11 cellular contexts compared by ENCODE assay signal in genomic region chr20:48686238-48687096, GRCh38.
A peak's percentile ranks its signal among the peaks of the same experiment; 100 is the strongest.
DNase-seq lines count a peak whose midpoint lies in the region; ATAC-seq and TF ChIP-seq lines count a peak whose summit lies in the region.
"Had no signal": no experiment of that assay in that cellular context is flagged by ENCODE, and none has a peak within 500 bp of the region (broad histone marks: within the 10 kb centered on the region; RNA-seq: fewer than 3 reads in every experiment).

No MANE protein-coding gene starts in this region.

- peaks cover 0 to 13% of the 10 kb centered on the region in 2 donors for H3K27me3 Mint-ChIP-seq in CD8-positive, alpha-beta memory T cell
- no peaks in the 10 kb centered on the region for H3K27me3 Mint-ChIP-seq in endodermal cell (ENCODE audit: insufficient read depth)
- H3K27me3 Mint-ChIP-seq in neural crest cell (ENCODE audit: low read depth) = no peaks in the 10 kb centered on the region

- H3K27ac ChIP-seq in CD8-positive, alpha-beta memory T cell (ENCODE audit: low read depth, low read length) = no peak overlapping the region
- H3K27ac ChIP-seq in endodermal cell (ENCODE audit: low read depth, low read length) = no peak overlapping the region

- H3K4me1 Mint-ChIP-seq in CD8-positive, alpha-beta memory T cell = peaks cover 44 to 52% (median 47%) of the 10 kb centered on the region in 3 donors
- H3K4me1 Mint-ChIP-seq in endodermal cell (peaks cover 29% of the 10 kb centered on the region), neural crest cell (peaks cover 48% of the 10 kb centered on the region)

- DNase-seq in CD8-positive, alpha-beta memory T cell = no peak
- DNase-seq in NCI-H82 treated with DMSO at 0.1 percent for 48 hours (lab: John Stamatoyannopoulos, UW; ENCODE audit: unreplicated experiment) (peak; percentile 28), endodermal cell (peak; percentile 63), neural crest cell (ENCODE audit: low read depth, low spot score) (no peak), HEK293T (ENCODE audit: extremely low spot score) (no peak)
- no peak for DNase-seq in stimulated activated naive CD8-positive, alpha-beta T cell treated with anti-CD3 and anti-CD28 coated beads, Interleukin-15, Interleukin-2, amounts not matched to agents 100 U/mL and 50 U/mL, for 24 hours
- DNase-seq: midbrain, NCI-H1092 had no signal

- H3K9me3 ChIP-seq in CD8-positive, alpha-beta memory T cell (ENCODE audit: low read length) = no peaks in the 10 kb centered on the region
- no peaks in the 10 kb centered on the region for H3K9me3 ChIP-seq in endodermal cell (ENCODE audit: control insufficient read depth, low read length)

- H3K27me3 ChIP-seq in CD8-positive, alpha-beta memory T cell (ENCODE audit: insufficient read depth, low read length, poor library complexity, severe bottlenecking) = no peaks in the 10 kb centered on the region
- no peaks in the 10 kb centered on the region for H3K27me3 ChIP-seq in endodermal cell (ENCODE audit: control insufficient read depth, insufficient read depth, low read length, poor library complexity, severe bottlenecking)

- no peak overlapping the region for H3K4me3 Mint-ChIP-seq in CD8-positive, alpha-beta memory T cell
- H3K4me3 Mint-ChIP-seq in endodermal cell (no peak overlapping the region), neural crest cell (no peak overlapping the region)
- H3K4me3 Mint-ChIP-seq: T-helper 1 cell treated with Interleukin-12 subunit alpha and Interleukin-12 subunit beta and Interleukin-4 antibody, amounts not matched to agents 30 μg/mL and 1 μg/mL, for 36 hours had no signal

- ATAC-seq in GM21447 (IDR thresholded peaks at IDR 0.05; ENCODE audit: unreplicated experiment) = no peak
- ATAC-seq in HG03378 (IDR thresholded peaks at IDR 0.05; ENCODE audit: unreplicated experiment) = no peak
- ATAC-seq in stimulated activated naive CD8-positive, alpha-beta T cell treated with anti-CD3 and anti-CD28 coated beads, Interleukin-15, Interleukin-2, amounts not matched to agents 100 U/mL and 50 U/mL, for 24 hours = no peak

- CTCF ChIA-PET in CD8-positive, alpha-beta memory T cell (lab: Charles Lee) = interaction anchor here (0.9 kb wide), 1 partner anchor 141 kb away, joined by 3 read pairs; no protein-coding TSS in a partner anchor
- CTCF ChIA-PET in HEK293T (lab: Yijun Ruan, JAX) = interaction anchor here (0.6 kb wide), 1 partner anchor 213 kb away, joined by 3 read pairs; no protein-coding TSS in a partner anchor

- TF ChIP-seq CTCF in endodermal cell (conservative IDR thresholded peaks at IDR 0.05) (no peak), neural crest cell (conservative IDR thresholded peaks at IDR 0.05) (no peak)

- peaks cover 19% of the 10 kb centered on the region for H3K4me1 ChIP-seq in CD8-positive, alpha-beta memory T cell (ENCODE audit: insufficient read depth, low read length)
- H3K4me1 ChIP-seq in endodermal cell (ENCODE audit: control insufficient read depth, insufficient read depth, low read length) = peaks cover 11% of the 10 kb centered on the region

- H3K36me3 ChIP-seq in CD8-positive, alpha-beta memory T cell (ENCODE audit: insufficient read depth, low read length) = peaks cover 30% of the 10 kb centered on the region
- peaks cover 72% of the 10 kb centered on the region for H3K36me3 ChIP-seq in endodermal cell (ENCODE audit: control insufficient read depth, insufficient read depth, low read length)

- WGBS in endodermal cell (ENCODE audit: insufficient coverage in 1 of 2, insufficient read length in 1 of 2), 2 experiments = 87 to 88% methylated on average over 13 to 19 of the region's 19 CpGs

- no peaks in the 10 kb centered on the region for H3K9me3 Mint-ChIP-seq in CD8-positive, alpha-beta memory T cell
- H3K9me3 Mint-ChIP-seq in endodermal cell (no peaks in the 10 kb centered on the region), neural crest cell (no peaks in the 10 kb centered on the region)
- H3K9me3 Mint-ChIP-seq: T-helper 1 cell treated with Interleukin-12 subunit alpha and Interleukin-12 subunit beta and Interleukin-4 antibody, amounts not matched to agents 30 μg/mL and 1 μg/mL, for 36 hours had no signal

- no peak overlapping the region for H3K4me3 ChIP-seq in CD8-positive, alpha-beta memory T cell (ENCODE audit: low read length)
- H3K4me3 ChIP-seq in endodermal cell (ENCODE audit: low read length) = no peak overlapping the region

- peaks cover 0 to 83% (median 23%) of the 10 kb centered on the region in 3 donors for H3K36me3 Mint-ChIP-seq in CD8-positive, alpha-beta memory T cell
- peaks cover 71% of the 10 kb centered on the region for H3K36me3 Mint-ChIP-seq in endodermal cell (ENCODE audit: low read depth)
- H3K36me3 Mint-ChIP-seq in neural crest cell (ENCODE audit: low read depth) = peaks cover 28% of the 10 kb centered on the region

- H3K9ac ChIP-seq in endodermal cell (ENCODE audit: extremely low read depth, low read length, poor library complexity, severe bottlenecking) = no peak overlapping the region

- POLR2A ChIA-PET in CD8-positive, alpha-beta memory T cell (lab: Charles Lee) = no interaction called here
- POLR2A ChIA-PET in HEK293T (lab: Yijun Ruan, JAX) = no interaction called here

- H3K27ac Mint-ChIP-seq in CD8-positive, alpha-beta memory T cell = peak overlapping the region in 7 of 8 donors; percentile 10 to 92 (median 70)
- H3K27ac Mint-ChIP-seq in endodermal cell (peak overlapping the region; percentile 70), neural crest cell (ENCODE audit: unreplicated experiment) (peak overlapping the region; percentile 50)
- H3K27ac Mint-ChIP-seq: T-helper 1 cell treated with Interleukin-12 subunit alpha and Interleukin-12 subunit beta and Interleukin-4 antibody, amounts not matched to agents 30 μg/mL and 1 μg/mL, for 36 hours had no signal

TF ChIP-seq in HEK293T, 16 proteins besides CTCF, POLR2A, EP300 and RAD21:
- TF ChIP-seq NFRKB (IDR thresholded peaks at IDR 0.05) = no peak
- TF ChIP-seq FOXM1 (IDR thresholded peaks at IDR 0.05; ENCODE audit: borderline replicate concordance) = no peak
- no peak for TF ChIP-seq HDGF (IDR thresholded peaks at IDR 0.05; ENCODE audit: borderline replicate concordance)
- TF ChIP-seq L3MBTL2 (conservative IDR thresholded peaks at IDR 0.05) = no peak
- TF ChIP-seq ZNF384 (IDR thresholded peaks at IDR 0.05) = no peak
- TF ChIP-seq PKNOX1 (IDR thresholded peaks at IDR 0.05) = no peak
- no peak for TF ChIP-seq ELF4 (IDR thresholded peaks at IDR 0.05)
- no peak for TF ChIP-seq FOXA1 (IDR thresholded peaks at IDR 0.05)

Comparison
In these comparisons a context has a peak if more than half of its experiments do, and no peak if none do; other contexts are left out.
1. DNase-seq: peak in NCI-H82 treated with DMSO at 0.1 percent for 48 hours (single experiment) and endodermal cell (single experiment); none in CD8-positive, alpha-beta memory T cell (0 of 5), neural crest cell (single experiment), HEK293T (single experiment) and stimulated activated naive CD8-positive, alpha-beta T cell treated with anti-CD3 and anti-CD28 coated beads, Interleukin-15, Interleukin-2, amounts not matched to agents 100 U/mL and 50 U/mL, for 24 hours (single experiment).
2. Peak in every context shown above with its lines, with median percentiles within 50 percentile points of each other: H3K27ac Mint-ChIP-seq.